In genomic region chr20:50734730-50735679, GRCh38 we compare ENCODE assay signal across 17 cellular contexts. TPM values are rescaled to one million over a fixed set of nuclear protein-coding genes. Genes with fewer than 3 reads are reported as not detected.
DNase-seq lines count a peak whose midpoint lies in the region; ATAC-seq and TF ChIP-seq lines count a peak whose summit lies in the region.
"Had no signal": no experiment of that assay in that cellular context is flagged by ENCODE, and none has a peak within 500 bp of the region (broad histone marks: within the 10 kb centered on the region; RNA-seq: fewer than 3 reads in every experiment).

No MANE protein-coding gene starts in this region.

- H3K36me3 ChIP-seq in Caco-2 (ENCODE audit: control insufficient read depth, insufficient read depth, low read length) (0 out of 2 replicates have a peak, but pooled peaks cover 4% of the 10 kb centered on the region), colonic mucosa (no peaks in the 10 kb centered on the region)

- peaks cover 99% of the 10 kb centered on the region for H3K36me3 Mint-ChIP-seq in Caco-2 (ENCODE audit: insufficient read depth, unreplicated experiment)
- peaks cover 14% of the 10 kb centered on the region for H3K36me3 Mint-ChIP-seq in nephron (ENCODE audit: low read depth)
- peaks cover 4% of the 10 kb centered on the region for H3K36me3 Mint-ChIP-seq in activated CD4-positive, alpha-beta memory T cell treated with anti-CD3 and anti-CD28 coated beads for 36 hours

- H3K27me3 ChIP-seq in Caco-2 (replicated peaks; ENCODE audit: control insufficient read depth, insufficient read depth, low read length) (no peaks in the 10 kb centered on the region), colonic mucosa (no peaks in the 10 kb centered on the region)
- H3K27me3 ChIP-seq: neutrophil had no signal

- DNase-seq in Caco-2 (peak; percentile 74 to 80), NCI-H526 (lab: John Stamatoyannopoulos, UW) (peak; percentile 72 to 81), colonic mucosa (no peak), GDM1 (lab: John Stamatoyannopoulos, UW) (no peak), NCI-H1694 treated with DMSO at 0.1 percent for 48 hours (lab: John Stamatoyannopoulos, UW) (no peak)
- no peak for DNase-seq in activated CD4-positive, alpha-beta memory T cell treated with anti-CD3 and anti-CD28 coated beads for 36 hours
- DNase-seq: activated CD4-positive, alpha-beta T cell treated with anti-CD3 and anti-CD28 coated beads for 1 hour; activated naive CD8-positive, alpha-beta T cell treated with anti-CD3 and anti-CD28 coated beads for 36 hours; effector memory CD4-positive, alpha-beta T cell; Karpas-422; NCI-H1105; stimulated activated CD4-positive, alpha-beta T cell treated with anti-CD3 and anti-CD28 coated beads, Interleukin-12 subunit alpha, Interleukin-12 subunit beta, amount 100 ng/mL, for 4 hours; substantia nigra had no signal

- no peak for ATAC-seq in HG03097 (IDR thresholded peaks at IDR 0.05; ENCODE audit: low FRiP score, unreplicated experiment)

- H3K4me1 ChIP-seq in Caco-2 (peaks cover 67% of the 10 kb centered on the region), colonic mucosa (no peaks in the 10 kb centered on the region)

- H3K27ac ChIP-seq in colonic mucosa = peak overlapping the region; percentile 46
- H3K27ac ChIP-seq: neutrophil had no signal

- POLR2A ChIA-PET in Caco-2 (lab: Charles Lee) = interaction anchor here (0.6 to 2.6 kb wide), 4 partner anchors 9 to 80 kb away, joined by 3 to 17 read pairs (median 9); no protein-coding TSS in a partner anchor
- POLR2A ChIA-PET in activated CD4-positive, alpha-beta memory T cell treated with anti-CD3 and anti-CD28 coated beads for 36 hours (lab: Charles Lee) = no interaction called here

- H3K27ac Mint-ChIP-seq in Caco-2 (ENCODE audit: unreplicated experiment) = peak overlapping the region; percentile 75
- peak overlapping the region in 1 of 3 experiments; percentile 22 for H3K27ac Mint-ChIP-seq in nephron
- no peak overlapping the region for H3K27ac Mint-ChIP-seq in activated CD4-positive, alpha-beta memory T cell treated with anti-CD3 and anti-CD28 coated beads for 36 hours
- H3K27ac Mint-ChIP-seq: activated naive CD8-positive, alpha-beta T cell treated with anti-CD3 and anti-CD28 coated beads for 36 hours; activated T-helper 1 cell treated with anti-CD3 and anti-CD28 coated beads, Interleukin-12 subunit alpha, Interleukin-12 subunit beta, Interleukin-2, Interleukin-4 antibody, amounts not matched to agents 30 ng/mL and 10 ng/mL and 1 ng/mL, durations not matched to agents 14 hours and 24 hours and 36 hours had no signal

- H3K9ac ChIP-seq in colonic mucosa (ENCODE audit: low read depth in 2 of 2, low read length in 2 of 2) = no peak overlapping the region

- TF ChIP-seq CTCF in Caco-2 (IDR thresholded peaks at IDR 0.05; ENCODE audit: insufficient read depth in 1 of 2, low read depth in 1 of 2, low read length in 1 of 2, severe bottlenecking in 1 of 2, unreplicated experiment in 1 of 2) (no peak), colonic mucosa (IDR thresholded peaks at IDR 0.05) (no peak), nephron (IDR thresholded peaks at IDR 0.05; ENCODE audit: unreplicated experiment in 3 of 3) (no peak)

- CTCF ChIA-PET in Caco-2 (lab: Charles Lee) = interaction anchor here (0.8 to 6.8 kb wide), 7 partner anchors 9 to 72 kb away, joined by 3 to 53 read pairs (median 7); no protein-coding TSS in a partner anchor
- CTCF ChIA-PET in activated CD4-positive, alpha-beta memory T cell treated with anti-CD3 and anti-CD28 coated beads for 36 hours (lab: Charles Lee) = interaction anchor here (1.1 to 3.3 kb wide), 2 partner anchors 10 to 15 kb away, joined by 4 to 21 read pairs; no protein-coding TSS in a partner anchor

- H3K4me3 Mint-ChIP-seq in Caco-2 (ENCODE audit: unreplicated experiment) (peak overlapping the region; percentile 88), nephron (peak overlapping the region; percentile 46 to 68 (median 57))
- no peak overlapping the region for H3K4me3 Mint-ChIP-seq in activated CD4-positive, alpha-beta memory T cell treated with anti-CD3 and anti-CD28 coated beads for 36 hours
- H3K4me3 Mint-ChIP-seq: activated naive CD8-positive, alpha-beta T cell treated with anti-CD3 and anti-CD28 coated beads for 36 hours; activated T-helper 1 cell treated with anti-CD3 and anti-CD28 coated beads, Interleukin-12 subunit alpha, Interleukin-12 subunit beta, Interleukin-2, Interleukin-4 antibody, amounts not matched to agents 30 ng/mL and 10 ng/mL and 1 ng/mL, durations not matched to agents 14 hours and 24 hours and 36 hours had no signal

- no peaks in the 10 kb centered on the region for H3K9me3 ChIP-seq in Caco-2
- no peaks in the 10 kb centered on the region for H3K9me3 ChIP-seq in colonic mucosa
- H3K9me3 ChIP-seq: neutrophil had no signal

- H3K4me1 Mint-ChIP-seq in Caco-2 (ENCODE audit: low read depth, unreplicated experiment) (peaks cover 56% of the 10 kb centered on the region), nephron (peaks cover 12% of the 10 kb centered on the region)
- H3K4me1 Mint-ChIP-seq in activated CD4-positive, alpha-beta memory T cell treated with anti-CD3 and anti-CD28 coated beads for 36 hours (ENCODE audit: low read depth) = peaks cover 33% of the 10 kb centered on the region

- H3K4me3 ChIP-seq in Caco-2 (ENCODE audit: low read depth, low read length) (no peak overlapping the region), colonic mucosa (no peak overlapping the region)

- H3K27me3 Mint-ChIP-seq in Caco-2 (ENCODE audit: insufficient read depth, unreplicated experiment) (no peaks in the 10 kb centered on the region), nephron (ENCODE audit: low read depth) (peaks cover 28% of the 10 kb centered on the region)
- H3K27me3 Mint-ChIP-seq in activated CD4-positive, alpha-beta memory T cell treated with anti-CD3 and anti-CD28 coated beads for 36 hours = no peaks in the 10 kb centered on the region
- H3K27me3 Mint-ChIP-seq: activated naive CD8-positive, alpha-beta T cell treated with anti-CD3 and anti-CD28 coated beads for 36 hours had no signal

- intact Hi-C loops in Caco-2 (cut with micrococcal nuclease; ENCODE audit: unreplicated experiment) (no loop called here), colonic mucosa (cut with DNase I) (loop anchor here (10.0 kb wide), 1 partner anchor 550 kb away; no protein-coding TSS in a partner anchor)
- intact Hi-C loops in activated CD4-positive, alpha-beta memory T cell treated with anti-CD3 and anti-CD28 coated beads for 36 hours (cut with micrococcal nuclease) = loop anchor here (5.0 to 10.0 kb wide), 2 partner anchors 250 to 543 kb away; partner anchors contain the start of gene CEBPB

- no TSS peak for BruUV-seq in Caco-2 (replicated peaks; lab: Mats Ljungman, UMichigan)

- H3K9me3 Mint-ChIP-seq in Caco-2 (ENCODE audit: unreplicated experiment) = no peaks in the 10 kb centered on the region
- no peaks in the 10 kb centered on the region for H3K9me3 Mint-ChIP-seq in nephron
- no peaks in the 10 kb centered on the region for H3K9me3 Mint-ChIP-seq in activated CD4-positive, alpha-beta memory T cell treated with anti-CD3 and anti-CD28 coated beads for 36 hours
- H3K9me3 Mint-ChIP-seq: activated naive CD8-positive, alpha-beta T cell treated with anti-CD3 and anti-CD28 coated beads for 36 hours; activated T-helper 1 cell treated with anti-CD3 and anti-CD28 coated beads, Interleukin-12 subunit alpha, Interleukin-12 subunit beta, Interleukin-2, Interleukin-4 antibody, amounts not matched to agents 30 ng/mL and 10 ng/mL and 1 ng/mL, durations not matched to agents 14 hours and 24 hours and 36 hours had no signal

RNA-seq across cellular contexts. Expression of gene PARD6B, which starts 3.6 kb away (rescaled TPM):
- total RNA-seq in Caco-2 (2022) (153 and 156 TPM in 2 replicates), colonic mucosa (10 to 100 TPM; 16.6 to 35.6 TPM)
- total RNA-seq in activated CD4-positive, alpha-beta memory T cell treated with anti-CD3 and anti-CD28 coated beads for 36 hours = 1 to 10 TPM; 6.3 to 8.2 TPM

RNA-seq across cellular contexts. Expression of gene RIPOR3, which starts 43.7 kb away (rescaled TPM):
- total RNA-seq in Caco-2 (2022) = 0.18 and 0.67 TPM in 2 replicates
- 1 to 10 TPM; 1.9 to 2.9 TPM for total RNA-seq in colonic mucosa
- not detected for total RNA-seq in activated CD4-positive, alpha-beta memory T cell treated with anti-CD3 and anti-CD28 coated beads for 36 hours
- total RNA-seq: activated naive CD8-positive, alpha-beta T cell treated with anti-CD3 and anti-CD28 coated beads for 36 hours; activated T-helper 1 cell treated with anti-CD3 and anti-CD28 coated beads, Interleukin-12 subunit alpha, Interleukin-12 subunit beta, Interleukin-2, Interleukin-4 antibody, amounts not matched to agents 30 ng/mL and 10 ng/mL and 1 ng/mL, durations not matched to agents 14 hours and 24 hours and 36 hours had no signal

RNA-seq across cellular contexts. Expression of gene BCAS4, which starts 59.9 kb away (rescaled TPM):
- total RNA-seq in Caco-2 (2022) (23.1 and 29.9 TPM in 2 replicates), colonic mucosa (1 to 10 TPM; 1.1 to 2.7 TPM)
- 10 to 100 TPM; 11.0 to 11.6 TPM for total RNA-seq in activated CD4-positive, alpha-beta memory T cell treated with anti-CD3 and anti-CD28 coated beads for 36 hours

Comparison
In these comparisons a context has a peak if more than half of its experiments do, and no peak if none do; other contexts are left out.
1. DNase-seq: peak in Caco-2 (2 of 2) and NCI-H526 (2 of 2); none in colonic mucosa (single experiment), GDM1 (single experiment), NCI-H1694 treated with DMSO at 0.1 percent for 48 hours (single experiment) and activated CD4-positive, alpha-beta memory T cell treated with anti-CD3 and anti-CD28 coated beads for 36 hours (single experiment).